In genomic region chr6:30960907-30961673, GRCh38 we compare ENCODE assay signal across 25 cellular contexts. TPM values are rescaled to one million over a fixed set of nuclear protein-coding genes. Genes with fewer than 3 reads are reported as not detected.
DNase-seq lines count a peak whose midpoint lies in the region; ATAC-seq, FAIRE-seq and TF ChIP-seq lines count a peak whose summit lies in the region.
"Had no signal": no experiment of that assay in that cellular context is flagged by ENCODE, and none has a peak within 500 bp of the region (broad histone marks: within the 10 kb centered on the region; RNA-seq: fewer than 3 reads in every experiment).

No MANE protein-coding gene starts in this region.

- no peak for TF ChIP-seq RAD21 in A549 (conservative IDR thresholded peaks at IDR 0.05 in 1 of 2, IDR thresholded peaks at IDR 0.05 in 1 of 2)

- H3K27me3 Mint-ChIP-seq in CD8-positive, alpha-beta memory T cell = peaks cover 13 to 36% of the 10 kb centered on the region in 2 donors

- in situ Hi-C loops in brain microvascular endothelial cell (cut with HindIII; ENCODE audit: low pct_ligation_motif_present, low sequenced_read_pairs) = no loop called here

- H3K9me3 Mint-ChIP-seq in CD8-positive, alpha-beta memory T cell = no peaks in the 10 kb centered on the region
- H3K9me3 Mint-ChIP-seq: dendritic cell treated with granulocyte-macrophage colony-stimulating factor and Interleukin-4, amounts not matched to agents 40 ng/mL and 50 ng/mL, for 4 days had no signal

- H3K27me3 ChIP-seq in brain microvascular endothelial cell (replicated peaks) = peaks cover 10% of the 10 kb centered on the region
- H3K27me3 ChIP-seq in CD8-positive, alpha-beta memory T cell (ENCODE audit: insufficient read depth, low read length, poor library complexity, severe bottlenecking) = no peaks in the 10 kb centered on the region
- H3K27me3 ChIP-seq: ascending aorta, vagina had no signal

- TF ChIP-seq CTCF in A549 (IDR thresholded peaks at IDR 0.05) (no peak), brain microvascular endothelial cell (IDR thresholded peaks at IDR 0.05; ENCODE audit: low read depth, low read length, missing control alignments) (no peak)

- POLR2A ChIA-PET in A549 (lab: Yijun Ruan, JAX) = interaction anchor here (0.5 kb wide), 1 partner anchor 74 kb away, joined by 3 read pairs; no protein-coding TSS in a partner anchor
- POLR2A ChIA-PET in CD8-positive, alpha-beta memory T cell (lab: Charles Lee) = no interaction called here

- no peaks in the 10 kb centered on the region for H3K9me3 ChIP-seq in A549
- H3K9me3 ChIP-seq in CD8-positive, alpha-beta memory T cell (ENCODE audit: low read length) = no peaks in the 10 kb centered on the region
- H3K9me3 ChIP-seq: ascending aorta, vagina had no signal

- peak in 1 of 2 experiments; percentile 21; a peak in 1 of 6 replicates for ATAC-seq in A549
- ATAC-seq in left lobe of liver = peak; percentile 74
- ATAC-seq: HCT116 had no signal

- peaks cover 25 to 30% (median 26%) of the 10 kb centered on the region in 3 donors for H3K4me1 Mint-ChIP-seq in CD8-positive, alpha-beta memory T cell

- no peak overlapping the region for H3K4me3 Mint-ChIP-seq in CD8-positive, alpha-beta memory T cell
- H3K4me3 Mint-ChIP-seq: dendritic cell treated with granulocyte-macrophage colony-stimulating factor and Interleukin-4, amounts not matched to agents 40 ng/mL and 50 ng/mL, for 4 days; neural progenitor cell had no signal

- CTCF ChIA-PET in A549 (lab: Yijun Ruan, JAX) = interaction anchor here (1.0 to 2.7 kb wide), 4 partner anchors 9 to 109 kb away, joined by 3 to 6 read pairs (median 4); no protein-coding TSS in a partner anchor
- CTCF ChIA-PET in CD8-positive, alpha-beta memory T cell (lab: Charles Lee) = no interaction called here

- H3K27ac ChIP-seq in A549 (no peak overlapping the region), brain microvascular endothelial cell (no peak overlapping the region)
- no peak overlapping the region for H3K27ac ChIP-seq in CD8-positive, alpha-beta memory T cell (ENCODE audit: low read depth, low read length)
- H3K27ac ChIP-seq: ascending aorta, neural progenitor cell, vagina had no signal

- TF ChIP-seq POLR2A in A549 (IDR thresholded peaks at IDR 0.05; ENCODE audit: low read length) = no peak

- H3K4me2 ChIP-seq in A549 = 0 out of 3 replicates have a peak overlapping the region, but pooled peaks have one; percentile 8
- H3K4me2 ChIP-seq: neural progenitor cell had no signal

- H3K27ac Mint-ChIP-seq in CD8-positive, alpha-beta memory T cell = no peak overlapping the region
- H3K27ac Mint-ChIP-seq: dendritic cell treated with granulocyte-macrophage colony-stimulating factor and Interleukin-4, amounts not matched to agents 40 ng/mL and 50 ng/mL, for 4 days; neural progenitor cell had no signal

- 54% methylated on average over 9 of the region's 9 CpGs for WGBS in A549 (ENCODE audit: missing lambda C conversion rate)

- no peaks in the 10 kb centered on the region for H3K4me1 ChIP-seq in A549
- peaks cover 16% of the 10 kb centered on the region for H3K4me1 ChIP-seq in CD8-positive, alpha-beta memory T cell (ENCODE audit: insufficient read depth, low read length)
- H3K4me1 ChIP-seq: ascending aorta had no signal

- FAIRE-seq in A549 (lab: Jason Lieb, UNC) = no peak

- H3K36me3 Mint-ChIP-seq in CD8-positive, alpha-beta memory T cell = peaks cover 0 to 3% (median 0%) of the 10 kb centered on the region in 3 donors
- H3K36me3 Mint-ChIP-seq: neural progenitor cell had no signal

- H3K36me3 ChIP-seq in brain microvascular endothelial cell (replicated peaks) = no peaks in the 10 kb centered on the region
- no peaks in the 10 kb centered on the region for H3K36me3 ChIP-seq in CD8-positive, alpha-beta memory T cell (ENCODE audit: insufficient read depth, low read length)
- H3K36me3 ChIP-seq: ascending aorta, neural progenitor cell, vagina had no signal

- DNase-seq in A549 (ENCODE audit: low read depth in 1 of 2, low spot score in 1 of 2) = no peak
- peak; percentile 19 for DNase-seq in LHCN-M2 (ENCODE audit: low read depth)
- peak; percentile 30 for DNase-seq in brain microvascular endothelial cell
- no peak for DNase-seq in left lobe of liver (ENCODE audit: low spot score)
- no peak for DNase-seq in COLO829 (ENCODE audit: low spot score)
- DNase-seq in OCI-M2 (lab: John Stamatoyannopoulos, UW; ENCODE audit: unreplicated experiment) = no peak
- DNase-seq in CD8-positive, alpha-beta memory T cell = no peak
- no peak for DNase-seq in activated naive CD4-positive, alpha-beta T cell treated with anti-CD3 and anti-CD28 coated beads, Interleukin-2, amount 50 U/mL, for 16 hours
- DNase-seq: activated CD4-positive, CD25-positive, alpha-beta regulatory T cell; activated effector memory CD4-positive, alpha-beta T cell treated with anti-CD3 and anti-CD28 coated beads, Interleukin-2, amount 50 U/mL, for 16 hours; COR-L47; erythroblast; islet precursor cell; midbrain; NCI-H146; retina had no signal

- no peak overlapping the region for H3K4me3 ChIP-seq in A549
- H3K4me3 ChIP-seq in brain microvascular endothelial cell (ENCODE audit: low read depth, low read length) = no peak overlapping the region
- no peak overlapping the region for H3K4me3 ChIP-seq in CD8-positive, alpha-beta memory T cell (ENCODE audit: low read length)
- H3K4me3 ChIP-seq: ascending aorta, neural progenitor cell, vagina had no signal

- TF ChIP-seq EP300 in A549 (IDR thresholded peaks at IDR 0.05) = no peak

TF ChIP-seq in A549, 52 proteins besides CTCF, POLR2A, EP300 and RAD21:
- TF ChIP-seq CEBPB (IDR thresholded peaks at IDR 0.05) = peak in 1 of 2 experiments; percentile 25; a peak in 1 of 4 replicates
- TF ChIP-seq NPAS2 (CRISPR knock-in tag; IDR thresholded peaks at IDR 0.05; ENCODE audit: borderline replicate concordance) = no peak
- no peak for TF ChIP-seq POLR2AphosphoS2 (conservative IDR thresholded peaks at IDR 0.05; ENCODE audit: low read length)

RNA-seq across cellular contexts. Expression of gene MUCL3, which starts 20.3 kb away (rescaled TPM):
- polyA plus RNA-seq in A549 (2011; rRNA removed) (0.01 and 0.07 TPM in 2 replicates), A549 (2017; fragmentation: RNase III; extraction: RNeasy Plus Mini Kit Qiagen cat#74134 plus additional on column Dnase treatment) (0.03 to 0.08 TPM (median 0.04 TPM) in 3 replicates)
- 0.03 and 0.04 TPM in 2 replicates for polyA plus RNA-seq in A549 (2012; cell fraction: cytosol; rRNA removed)
- polyA plus RNA-seq in A549 (2012; cell fraction: nucleus; rRNA removed) = not detected in 2 replicates
- polyA minus RNA-seq in A549 (2011; rRNA and poly(A)+ RNA removed) = not detected in 2 replicates
- total RNA-seq in LHCN-M2 (2014; rRNA removed) (not detected in 2 replicates), left lobe of liver (not detected)
- polyA plus RNA-seq in LHCN-M2 (2012) = 0.04 TPM
- not detected for total RNA-seq in CD8-positive, alpha-beta memory T cell
- not detected for polyA plus RNA-seq in CD8-positive, alpha-beta memory T cell
- total RNA-seq: activated CD8-positive, alpha-beta memory T cell treated with anti-CD3 and anti-CD28 coated beads for 36 hours; ascending aorta; T-helper 2 cell treated with Interferon-gamma antibody and Interleukin-4, amounts not matched to agents 100 ng/mL and 5 ng/mL, for 36 hours had no signal
- polyA plus RNA-seq: AG04450 had no signal

RNA-seq across cellular contexts. Expression of gene MUC21, which starts 22.4 kb away (rescaled TPM):
- polyA plus RNA-seq in A549 (2011; rRNA removed) = not detected in 2 replicates
- polyA plus RNA-seq in A549 (2012; cell fraction: cytosol; rRNA removed) = not detected in 2 replicates
- not detected in 2 replicates for polyA plus RNA-seq in A549 (2012; cell fraction: nucleus; rRNA removed)
- not detected in 3 replicates for polyA plus RNA-seq in A549 (2017; fragmentation: RNase III; extraction: RNeasy Plus Mini Kit Qiagen cat#74134 plus additional on column Dnase treatment)
- not detected in 2 replicates for polyA minus RNA-seq in A549 (2011; rRNA and poly(A)+ RNA removed)
- not detected in 2 replicates for total RNA-seq in LHCN-M2 (2014; rRNA removed)
- not detected for polyA plus RNA-seq in LHCN-M2 (2012)
- total RNA-seq in left lobe of liver = not detected
- not detected for total RNA-seq in CD8-positive, alpha-beta memory T cell
- polyA plus RNA-seq in CD8-positive, alpha-beta memory T cell = not detected
- total RNA-seq: activated CD8-positive, alpha-beta memory T cell treated with anti-CD3 and anti-CD28 coated beads for 36 hours; ascending aorta; NCI-H460; T-helper 2 cell treated with Interferon-gamma antibody and Interleukin-4, amounts not matched to agents 100 ng/mL and 5 ng/mL, for 36 hours had no signal
- polyA plus RNA-seq: AG04450 had no signal

RNA-seq across cellular contexts. Expression of gene SFTA2, which starts 29.1 kb away (rescaled TPM):
- polyA plus RNA-seq in A549 (2011; rRNA removed) = not detected in 2 replicates
- not detected in 2 replicates for polyA plus RNA-seq in A549 (2012; cell fraction: cytosol; rRNA removed)
- not detected in 2 replicates for polyA plus RNA-seq in A549 (2012; cell fraction: nucleus; rRNA removed)
- polyA plus RNA-seq in A549 (2017; fragmentation: RNase III; extraction: RNeasy Plus Mini Kit Qiagen cat#74134 plus additional on column Dnase treatment) = not detected in 3 replicates
- polyA minus RNA-seq in A549 (2011; rRNA and poly(A)+ RNA removed) = not detected in 2 replicates
- total RNA-seq in LHCN-M2 (2014; rRNA removed) = not detected in 2 replicates
- not detected for polyA plus RNA-seq in LHCN-M2 (2012)
- total RNA-seq in left lobe of liver = not detected
- not detected for total RNA-seq in CD8-positive, alpha-beta memory T cell
- polyA plus RNA-seq in CD8-positive, alpha-beta memory T cell = not detected
- total RNA-seq: activated CD8-positive, alpha-beta memory T cell treated with anti-CD3 and anti-CD28 coated beads for 36 hours; ascending aorta; NCI-H460; T-helper 2 cell treated with Interferon-gamma antibody and Interleukin-4, amounts not matched to agents 100 ng/mL and 5 ng/mL, for 36 hours; vagina had no signal
- polyA plus RNA-seq: AG04450 had no signal

RNA-seq across cellular contexts. Expression of gene VARS2, which starts 47.1 kb away (rescaled TPM):
- polyA plus RNA-seq in A549 (2011; rRNA removed) (15.5 and 16.1 TPM in 2 replicates), A549 (2017; fragmentation: RNase III; extraction: RNeasy Plus Mini Kit Qiagen cat#74134 plus additional on column Dnase treatment) (12.4 to 15.2 TPM (median 15.0 TPM) in 3 replicates)
- 9.3 and 10.9 TPM in 2 replicates for polyA plus RNA-seq in A549 (2012; cell fraction: cytosol; rRNA removed)
- polyA plus RNA-seq in A549 (2012; cell fraction: nucleus; rRNA removed) = 45.6 and 48.3 TPM in 2 replicates
- polyA minus RNA-seq in A549 (2011; rRNA and poly(A)+ RNA removed) = 25.9 and 30.4 TPM in 2 replicates
- total RNA-seq in LHCN-M2 (2014; rRNA removed) (21.9 and 26.5 TPM in 2 replicates), left lobe of liver (28.9 TPM)
- 17.5 TPM for polyA plus RNA-seq in LHCN-M2 (2012)
- 10 to 100 TPM; 82.4 to 86.0 TPM for total RNA-seq in CD8-positive, alpha-beta memory T cell
- polyA plus RNA-seq in CD8-positive, alpha-beta memory T cell = 16.2 TPM

RNA-seq across cellular contexts. Expression of gene MUC22, which starts 49.2 kb away (rescaled TPM):
- not detected in 2 replicates for polyA plus RNA-seq in A549 (2011; rRNA removed)
- under 0.01 TPM in 1 of 2 replicates, not detected in the other for polyA plus RNA-seq in A549 (2012; cell fraction: cytosol; rRNA removed)
- under 0.01 and 0.01 TPM in 2 replicates for polyA plus RNA-seq in A549 (2012; cell fraction: nucleus; rRNA removed)
- polyA plus RNA-seq in A549 (2017; fragmentation: RNase III; extraction: RNeasy Plus Mini Kit Qiagen cat#74134 plus additional on column Dnase treatment) = not detected in 3 replicates
- polyA minus RNA-seq in A549 (2011; rRNA and poly(A)+ RNA removed) = not detected in 2 replicates
- not detected in 2 replicates for total RNA-seq in LHCN-M2 (2014; rRNA removed)
- not detected for polyA plus RNA-seq in LHCN-M2 (2012)
- total RNA-seq in left lobe of liver = not detected
- total RNA-seq in CD8-positive, alpha-beta memory T cell = not detected
- polyA plus RNA-seq in CD8-positive, alpha-beta memory T cell = not detected
- total RNA-seq: activated CD8-positive, alpha-beta memory T cell treated with anti-CD3 and anti-CD28 coated beads for 36 hours; ascending aorta; NCI-H460; T-helper 2 cell treated with Interferon-gamma antibody and Interleukin-4, amounts not matched to agents 100 ng/mL and 5 ng/mL, for 36 hours had no signal
- polyA plus RNA-seq: AG04450 had no signal

Comparison
In these comparisons a context has a peak if more than half of its experiments do, and no peak if none do; other contexts are left out.
1. DNase-seq: peak in LHCN-M2 (single experiment) and brain microvascular endothelial cell (single experiment); none in A549 (0 of 2), left lobe of liver (single experiment), COLO829 (single experiment), OCI-M2 (single experiment), CD8-positive, alpha-beta memory T cell (0 of 5) and activated naive CD4-positive, alpha-beta T cell treated with anti-CD3 and anti-CD28 coated beads, Interleukin-2, amount 50 U/mL, for 16 hours (single experiment).